ENCODE assay signal across 19 cellular contexts in genomic region chr10:111175786-111176185, GRCh38.
DNase-seq lines count a peak whose midpoint lies in the region; ATAC-seq and TF ChIP-seq lines count a peak whose summit lies in the region.
"Had no signal": no experiment of that assay in that cellular context is flagged by ENCODE, and none has a peak within 500 bp of the region (broad histone marks: within the 10 kb centered on the region; RNA-seq: fewer than 3 reads in every experiment).

No MANE protein-coding gene starts in this region.

- H3K27ac ChIP-seq in H9 (ENCODE audit: insufficient read length, low read depth, low read length), result no peak overlapping the region
- peak overlapping the region in 1 of 2 experiments; percentile 83; a peak in 2 of 4 replicates for H3K27ac ChIP-seq in SK-N-SH (ENCODE audit: low read depth in 2 of 2, low read length in 1 of 2)
- H3K27ac ChIP-seq in naive thymus-derived CD4-positive, alpha-beta T cell (ENCODE audit: low read depth, low read length), result no peak overlapping the region
- no peak overlapping the region for H3K27ac ChIP-seq in heart right ventricle
- H3K27ac ChIP-seq: GM23248, KMS-11, SK-N-MC had no signal

- H3K79me2 ChIP-seq in H9 (ENCODE audit: insufficient read depth, low read length), result no peaks in the 10 kb centered on the region
- no peaks in the 10 kb centered on the region for H3K79me2 ChIP-seq in SK-N-SH (ENCODE audit: insufficient read depth)

- POLR2A ChIA-PET in SK-N-SH (lab: Yijun Ruan, JAX), result no interaction called here
- POLR2A ChIA-PET in naive thymus-derived CD4-positive, alpha-beta T cell (lab: Charles Lee), result interaction anchor here (0.7 kb wide), 1 partner anchor 468 kb away, joined by 3 read pairs; no protein-coding TSS in a partner anchor

- no peak overlapping the region for H4K5ac ChIP-seq in H9 (ENCODE audit: insufficient read length, low read depth, low read length)

- H2BK20ac ChIP-seq in H9 (ENCODE audit: low read depth, low read length, poor library complexity, severe bottlenecking), result no peak overlapping the region

- H3K79me1 ChIP-seq in H9 (ENCODE audit: insufficient read depth, low read depth, low read length, poor library complexity, severe bottlenecking), result no peaks in the 10 kb centered on the region

- H3K27ac Mint-ChIP-seq in H9, result no peak overlapping the region
- no peak overlapping the region for H3K27ac Mint-ChIP-seq in endothelial cell (ENCODE audit: unreplicated experiment)
- no peak overlapping the region for H3K27ac Mint-ChIP-seq in naive thymus-derived CD4-positive, alpha-beta T cell

- H2BK15ac ChIP-seq in H9 (ENCODE audit: low read depth, low read length), result no peak overlapping the region

- H2AK5ac ChIP-seq in H9 (ENCODE audit: insufficient read length, low read length), result no peak overlapping the region

- peak; percentile 26 for ATAC-seq in naive thymus-derived CD4-positive, alpha-beta T cell
- no peak for ATAC-seq in heart right ventricle
- ATAC-seq: Right ventricle myocardium inferior had no signal

- H3K9me3 ChIP-seq in H9 (ENCODE audit: control insufficient read depth, low read depth, low read length) (no peaks in the 10 kb centered on the region), SK-N-SH (no peaks in the 10 kb centered on the region), heart right ventricle (peaks cover 0 to 9% (median 0%) of the 10 kb centered on the region in 11 donors)
- H3K9me3 ChIP-seq in naive thymus-derived CD4-positive, alpha-beta T cell (ENCODE audit: control insufficient read depth in 2 of 3, low read length in 3 of 3), result no peaks in the 10 kb centered on the region

- H3K4me1 ChIP-seq in H9 (ENCODE audit: insufficient read depth, low read length), result no peaks in the 10 kb centered on the region
- peaks cover 0 to 14% of the 10 kb centered on the region in 2 experiments; a peak in 2 of 4 replicates for H3K4me1 ChIP-seq in SK-N-SH (ENCODE audit: control insufficient read depth in 1 of 2, insufficient read depth in 2 of 2, low read depth in 1 of 2, low read length in 1 of 2)
- no peaks in the 10 kb centered on the region for H3K4me1 ChIP-seq in naive thymus-derived CD4-positive, alpha-beta T cell (ENCODE audit: control insufficient read depth in 2 of 2, insufficient read depth in 2 of 2, low read length in 2 of 2)
- H3K4me1 ChIP-seq in heart right ventricle, result no peaks in the 10 kb centered on the region

- H3K36me3 ChIP-seq in SK-N-SH (replicated peaks in 1 of 2; ENCODE audit: control insufficient read depth in 1 of 2, insufficient read depth in 2 of 2, low read length in 1 of 2), result no peaks in the 10 kb centered on the region
- H3K36me3 ChIP-seq in naive thymus-derived CD4-positive, alpha-beta T cell (ENCODE audit: control insufficient read depth in 2 of 3, insufficient read depth in 3 of 3, low read length in 3 of 3), result no peaks in the 10 kb centered on the region
- H3K36me3 ChIP-seq in heart right ventricle, result no peaks in the 10 kb centered on the region

- H3K4me3 ChIP-seq in SK-N-SH (ENCODE audit: low read depth in 2 of 2, low read length in 1 of 2) (no peak overlapping the region), heart right ventricle (no peak overlapping the region)
- H3K4me3 ChIP-seq in naive thymus-derived CD4-positive, alpha-beta T cell (ENCODE audit: low read length), result no peak overlapping the region
- H3K4me3 ChIP-seq: GM23248, SK-N-MC had no signal

- no peak overlapping the region for H2BK5ac ChIP-seq in H9 (ENCODE audit: insufficient read length, low read length)

- peak overlapping the region; percentile 17 for H3K18ac ChIP-seq in H9 (ENCODE audit: insufficient read length, low read depth, low read length)

- DNase-seq in H9 (no peak), SK-N-SH (peak; percentile 63), endothelial cell (ENCODE audit: low spot score) (peak; percentile 7), heart right ventricle (no peak), GOT3 (lab: John Stamatoyannopoulos, UW) (no peak), anterior cingulate cortex (lab: John Stamatoyannopoulos, UW) (no peak)
- no peak for DNase-seq in naive thymus-derived CD4-positive, alpha-beta T cell
- DNase-seq: C1 segment of cervical spinal cord; CD8-positive, alpha-beta memory T cell; GM23248; NCI-H1436; NCI-H2081; NCI-H2171 treated with DMSO at 0.1 percent for 48 hours; NCI-H446; NCI-H69; NK-92 treated with Interleukin-12 subunit alpha and Interleukin-12 subunit beta, amount 100 ng/mL, for 24 hours had no signal

- no peak overlapping the region for H2BK12ac ChIP-seq in H9 (ENCODE audit: insufficient read length, low read depth, low read length)

- H3K4me1 Mint-ChIP-seq in H9, result peaks cover 6 to 8% of the 10 kb centered on the region in 2 experiments; a peak in 3 of 4 replicates
- H3K4me1 Mint-ChIP-seq in endothelial cell (ENCODE audit: unreplicated experiment), result peaks cover 3% of the 10 kb centered on the region
- H3K4me1 Mint-ChIP-seq in naive thymus-derived CD4-positive, alpha-beta T cell, result peaks cover 0 to 3% (median 0%) of the 10 kb centered on the region in 7 donors

- H3K4me2 ChIP-seq in H9 (ENCODE audit: insufficient read depth, insufficient read length, low read length) (no peak overlapping the region), SK-N-SH (no peak overlapping the region)
- H3K4me2 ChIP-seq: KMS-11 had no signal

- CTCF ChIA-PET in SK-N-SH (lab: Yijun Ruan, JAX), result interaction anchor here (1.2 to 3.9 kb wide), 3 partner anchors 24 to 100 kb away, joined by 3 to 18 read pairs (median 8); partner anchors contain the start of gene ADRA2A
- CTCF ChIA-PET in naive thymus-derived CD4-positive, alpha-beta T cell (lab: Charles Lee), result no interaction called here

- H2BK120ac ChIP-seq in H9 (ENCODE audit: low read depth, low read length, poor library complexity, severe bottlenecking), result no peak overlapping the region

- H4K20me1 ChIP-seq in H9 (ENCODE audit: control insufficient read depth, insufficient read depth, insufficient read length) (no peaks in the 10 kb centered on the region), SK-N-SH (ENCODE audit: insufficient read depth) (no peaks in the 10 kb centered on the region)

- H3F3A ChIP-seq in SK-N-SH (replicated peaks; ENCODE audit: insufficient read depth), result no peaks in the 10 kb centered on the region

- H2AFZ ChIP-seq in H9 (ENCODE audit: low read length), result no peak overlapping the region
- no peak overlapping the region for H2AFZ ChIP-seq in SK-N-SH (ENCODE audit: low read depth)
- H2AFZ ChIP-seq: GM23248 had no signal

- no CpG with 5 or more reads among the region's 3 CpGs for WGBS in H9 (ENCODE audit: extremely low coverage, insufficient read length, low lambda C conversion rate)
- WGBS in SK-N-SH (ENCODE audit: low lambda C conversion rate), result 5% methylated on average over 3 of the region's 3 CpGs
- WGBS in heart right ventricle, 2 donors, result 37 to 40% methylated on average over 3 of the region's 3 CpGs

- H4K8ac ChIP-seq in H9 (replicated peaks; ENCODE audit: insufficient read length, low read depth, low read length), result no peak overlapping the region

- H3T11ph ChIP-seq in H9 (ENCODE audit: low read length), result no peak overlapping the region

- intact Hi-C loops in naive thymus-derived CD4-positive, alpha-beta T cell (cut with micrococcal nuclease), result no loop called here
- intact Hi-C loops in heart right ventricle (cut with DNase I), result no loop called here

- H3K27me3 ChIP-seq in H9 (ENCODE audit: insufficient read depth, low read length), result no peaks in the 10 kb centered on the region
- H3K27me3 ChIP-seq in SK-N-SH (ENCODE audit: insufficient read depth), result no peaks in the 10 kb centered on the region
- no peaks in the 10 kb centered on the region for H3K27me3 ChIP-seq in naive thymus-derived CD4-positive, alpha-beta T cell (ENCODE audit: control insufficient read depth in 2 of 2, insufficient read depth in 2 of 2, low read length in 2 of 2)
- peaks cover 0 to 4% (median 0%) of the 10 kb centered on the region in 7 donors for H3K27me3 ChIP-seq in heart right ventricle

- TF ChIP-seq EP300 in SK-N-SH (IDR thresholded peaks at IDR 0.05; ENCODE audit: borderline replicate concordance in 1 of 2, low read depth in 1 of 2, low read length in 1 of 2), result peak in 1 of 2 experiments; percentile 96; a peak in 2 of 4 replicates

- H3K36me3 Mint-ChIP-seq in H9 (ENCODE audit: insufficient read depth in 1 of 3, low read depth in 3 of 3), result no peaks in the 10 kb centered on the region
- no peaks in the 10 kb centered on the region for H3K36me3 Mint-ChIP-seq in endothelial cell (ENCODE audit: low read depth, unreplicated experiment)
- peaks cover 0 to 4% (median 0%) of the 10 kb centered on the region in 5 donors for H3K36me3 Mint-ChIP-seq in naive thymus-derived CD4-positive, alpha-beta T cell

- H3K23ac ChIP-seq in H9 (ENCODE audit: insufficient read length, low read depth, low read length), result no peak overlapping the region

- no peaks in the 10 kb centered on the region; a peak in 2 of 5 replicates for H3K9me3 Mint-ChIP-seq in H9
- H3K9me3 Mint-ChIP-seq in endothelial cell (ENCODE audit: unreplicated experiment), result no peaks in the 10 kb centered on the region
- H3K9me3 Mint-ChIP-seq in naive thymus-derived CD4-positive, alpha-beta T cell, result peaks cover 0 to 27% (median 4%) of the 10 kb centered on the region in 11 donors

- no peak overlapping the region for H4K91ac ChIP-seq in H9 (ENCODE audit: insufficient read length, low read depth, low read length)

- no peak for TF ChIP-seq CTCF in H9 (conservative IDR thresholded peaks at IDR 0.05)
- TF ChIP-seq CTCF in SK-N-SH (IDR thresholded peaks at IDR 0.05), result no peak
- TF ChIP-seq CTCF in endothelial cell (IDR thresholded peaks at IDR 0.05; ENCODE audit: unreplicated experiment), result no peak
- TF ChIP-seq CTCF in heart right ventricle (IDR thresholded peaks at IDR 0.05), result no peak

- no peak overlapping the region for H3K9ac ChIP-seq in H9 (ENCODE audit: extremely low read depth, insufficient read length, low read length)
- H3K9ac ChIP-seq in SK-N-SH, result no peak overlapping the region
- H3K9ac ChIP-seq: GM23248, KMS-11 had no signal

- peak; percentile 8; the same call in 1 of the 2 replicates for TF ChIP-seq RAD21 in SK-N-SH (IDR thresholded peaks at IDR 0.05; ENCODE audit: low read length)

- H3K4me3 Mint-ChIP-seq in H9, result no peak overlapping the region
- no peak overlapping the region for H3K4me3 Mint-ChIP-seq in endothelial cell (ENCODE audit: unreplicated experiment)
- H3K4me3 Mint-ChIP-seq in naive thymus-derived CD4-positive, alpha-beta T cell, result no peak overlapping the region
- H3K4me3 Mint-ChIP-seq: CD8-positive, alpha-beta memory T cell had no signal

- no peaks in the 10 kb centered on the region for H3K23me2 ChIP-seq in H9 (ENCODE audit: insufficient read length, low read depth, low read length, poor library complexity, severe bottlenecking)

- H3K9me2 ChIP-seq in SK-N-SH, result no peaks in the 10 kb centered on the region

- no peaks in the 10 kb centered on the region for H3K27me3 Mint-ChIP-seq in H9 (ENCODE audit: low read depth)
- H3K27me3 Mint-ChIP-seq in endothelial cell (ENCODE audit: unreplicated experiment), result peaks cover 2% of the 10 kb centered on the region
- H3K27me3 Mint-ChIP-seq in naive thymus-derived CD4-positive, alpha-beta T cell, result peaks cover 2 to 58% (median 48%) of the 10 kb centered on the region in 5 donors

- no peak overlapping the region for H3K56ac ChIP-seq in H9 (ENCODE audit: insufficient read length, low read depth, low read length)

- H3K14ac ChIP-seq in H9 (ENCODE audit: insufficient read depth, low read length), result no peak overlapping the region

- H3K4ac ChIP-seq in H9 (ENCODE audit: low read depth, low read length), result no peak overlapping the region

TF ChIP-seq in SK-N-SH, 30 proteins besides CTCF, POLR2A, EP300 and RAD21 (continues in another document):
- TF ChIP-seq TAF1 (IDR thresholded peaks at IDR 0.05; ENCODE audit: borderline replicate concordance, low read depth, low read length), result no peak

Comparison
In these comparisons a context has a peak if more than half of its experiments do, and no peak if none do; other contexts are left out.
1. DNase-seq: peak in SK-N-SH (single experiment) and endothelial cell (single experiment); none in H9 (single experiment), naive thymus-derived CD4-positive, alpha-beta T cell (0 of 9), heart right ventricle (0 of 2), GOT3 (single experiment) and anterior cingulate cortex (0 of 58).